19 cellular contexts compared by ENCODE assay signal in genomic region chr17:39662551-39663339, GRCh38. TPM values are rescaled to one million over a fixed set of nuclear protein-coding genes. Genes with fewer than 3 reads are reported as not detected.
A peak's percentile ranks its signal among the peaks of the same experiment; 100 is the strongest.
DNase-seq lines count a peak whose midpoint lies in the region; ATAC-seq and TF ChIP-seq lines count a peak whose summit lies in the region.
"Had no signal": no experiment of that assay in that cellular context is flagged by ENCODE, and none has a peak within 500 bp of the region (broad histone marks: within the 10 kb centered on the region; RNA-seq: fewer than 3 reads in every experiment).

No MANE protein-coding gene starts in this region.

- H3K9me3 Mint-ChIP-seq in Caco-2 (ENCODE audit: unreplicated experiment), result no peaks in the 10 kb centered on the region

- H3K27ac ChIP-seq in right atrium auricular region (peak overlapping the region; percentile 89 to 96), gastrocnemius medialis (peak overlapping the region; percentile 96 to 99 (median 98))

- H3K9me3 ChIP-seq in Caco-2 (no peaks in the 10 kb centered on the region), right atrium auricular region (no peaks in the 10 kb centered on the region), gastrocnemius medialis (no peaks in the 10 kb centered on the region)
- H3K9me3 ChIP-seq: BE2C had no signal

- H3K36me3 ChIP-seq in Caco-2 (ENCODE audit: control insufficient read depth, insufficient read depth, low read length) (no peaks in the 10 kb centered on the region; the same call in none of the 2 replicates), right atrium auricular region (peaks cover 25% of the 10 kb centered on the region), gastrocnemius medialis (peaks cover 0 to 6% of the 10 kb centered on the region in 2 donors)

- TF ChIP-seq POLR2A in gastrocnemius medialis (IDR thresholded peaks at IDR 0.05), result no peak

- no peaks in the 10 kb centered on the region for H3K27me3 Mint-ChIP-seq in Caco-2 (ENCODE audit: insufficient read depth, unreplicated experiment)

- POLR2A ChIA-PET in Caco-2 (lab: Charles Lee), result no interaction called here
- POLR2A ChIA-PET in GM10248 (lab: Yijun Ruan, JAX), result no interaction called here

- TF ChIP-seq CTCF in Caco-2 (IDR thresholded peaks at IDR 0.05; ENCODE audit: insufficient read depth in 1 of 2, low read depth in 1 of 2, low read length in 1 of 2, severe bottlenecking in 1 of 2, unreplicated experiment in 1 of 2), result no peak
- no peak for TF ChIP-seq CTCF in right atrium auricular region (IDR thresholded peaks at IDR 0.05)
- no peak for TF ChIP-seq CTCF in gastrocnemius medialis (IDR thresholded peaks at IDR 0.05 in 4 of 5, conservative IDR thresholded peaks at IDR 0.05 in 1 of 5)
- TF ChIP-seq CTCF in GM10248 (IDR thresholded peaks at IDR 0.05; ENCODE audit: control extremely low read depth, extremely low read depth, low read depth, missing control alignments), result no peak

- H3K27ac Mint-ChIP-seq in Caco-2 (ENCODE audit: unreplicated experiment), result no peak overlapping the region

- H3K36me3 Mint-ChIP-seq in Caco-2 (ENCODE audit: insufficient read depth, unreplicated experiment), result peaks cover 10% of the 10 kb centered on the region

- H3K27me3 ChIP-seq in Caco-2 (replicated peaks; ENCODE audit: control insufficient read depth, insufficient read depth, low read length) (no peaks in the 10 kb centered on the region), right atrium auricular region (no peaks in the 10 kb centered on the region), gastrocnemius medialis (no peaks in the 10 kb centered on the region)

- H3K4me3 Mint-ChIP-seq in Caco-2 (ENCODE audit: unreplicated experiment), result no peak overlapping the region

- intact Hi-C loops in Caco-2 (cut with micrococcal nuclease; ENCODE audit: unreplicated experiment) (no loop called here), gastrocnemius medialis (cut with DNase I; ENCODE audit: low total_unique reads) (loop anchor here (5.0 to 10.0 kb wide), 2 partner anchors 90 to 468 kb away; partner anchors contain the start of gene CACNB1)

- TSS peak; percentile 65 for BruUV-seq in Caco-2 (replicated peaks; lab: Mats Ljungman, UMichigan)

- H3K4me3 ChIP-seq in Caco-2 (ENCODE audit: low read depth, low read length) (no peak overlapping the region), right atrium auricular region (no peak overlapping the region), gastrocnemius medialis (no peak overlapping the region)
- H3K4me3 ChIP-seq: GM12878, smooth muscle cell had no signal

- CTCF ChIA-PET in Caco-2 (lab: Charles Lee), result interaction anchor here (0.5 to 1.4 kb wide), 2 partner anchors 8 to 9 kb away, joined by 3 to 5 read pairs; no protein-coding TSS in a partner anchor
- CTCF ChIA-PET in GM10248 (lab: Yijun Ruan, JAX), result interaction anchor here (1.0 to 21.1 kb wide), 5 partner anchors 8 to 42 kb away, joined by 3 to 180 read pairs (median 3); no protein-coding TSS in a partner anchor

- no peaks in the 10 kb centered on the region for H3K4me1 Mint-ChIP-seq in Caco-2 (ENCODE audit: low read depth, unreplicated experiment)

- ATAC-seq in gastrocnemius medialis, result no peak
- ATAC-seq in HG02970 (IDR thresholded peaks at IDR 0.05; ENCODE audit: low FRiP score, unreplicated experiment), result no peak
- ATAC-seq: GM12878 had no signal

- in situ Hi-C loops in gastrocnemius medialis (cut with MboI; ENCODE audit: low sequenced_read_pairs in 4 of 4), result no loop called here

- DNase-seq in Caco-2 (no peak), NCI-H69 (lab: John Stamatoyannopoulos, UW) (peak; percentile 62), right atrium auricular region (ENCODE audit: low spot score) (no peak), gastrocnemius medialis (no peak), GM10248 (ENCODE audit: extremely low spot score) (no peak), amniotic stem cell (lab: John Stamatoyannopoulos, UW) (no peak)
- no peak for DNase-seq in activated CD4-positive, alpha-beta T cell treated with anti-CD3 and anti-CD28 coated beads for 4 hours
- DNase-seq: activated CD4-positive, alpha-beta T cell treated with anti-CD3 and anti-CD28 coated beads for 48 hours; activated T-cell treated with anti-CD3 and anti-CD28 coated beads, Interleukin-2, amount 50 U/mL, for 48 hours; BE2C; cerebellar nuclear complex; NCI-H2029; NCI-H774; SHP77; T-helper 2 cell had no signal

- H3K4me1 ChIP-seq in Caco-2 (peaks cover 7% of the 10 kb centered on the region; the same call in 1 of the 2 replicates), right atrium auricular region (peaks cover 0 to 85% of the 10 kb centered on the region in 2 donors), gastrocnemius medialis (peaks cover 86 to 87% of the 10 kb centered on the region in 2 donors)

RNA-seq across cellular contexts. Expression of gene TCAP, which starts 2.4 kb away (rescaled TPM):
- 1.6 TPM in 2 replicates for total RNA-seq in Caco-2 (2022)
- total RNA-seq in right atrium auricular region, result 1,000 to 10,000 TPM; 3,380 to 5,284 TPM
- 1,000 to 10,000 TPM; 1,768 to 3,088 (median 2,493) TPM for total RNA-seq in gastrocnemius medialis
- total RNA-seq: smooth muscle cell had no signal

RNA-seq across cellular contexts. Expression of gene PNMT, which starts 5.5 kb away (rescaled TPM):
- not detected in 2 replicates for total RNA-seq in Caco-2 (2022)
- total RNA-seq in right atrium auricular region, result 10 to 100 TPM; 14.9 to 26.2 TPM
- total RNA-seq in gastrocnemius medialis, result 10 to 100 TPM in 1 of 4 donors, 1 to 10 TPM in 3; 2.0 to 11.8 (median 7.1) TPM
- total RNA-seq: GM12878, smooth muscle cell had no signal

RNA-seq across cellular contexts. Expression of gene PGAP3, which starts 25.1 kb away (rescaled TPM):
- total RNA-seq in Caco-2 (2022) (14.7 and 17.4 TPM in 2 replicates), right atrium auricular region (10 to 100 TPM; 14.0 to 21.6 TPM), gastrocnemius medialis (1 to 10 TPM; 4.3 to 9.5 (median 6.1) TPM)

RNA-seq across cellular contexts. Expression of gene STARD3, which starts 25.8 kb away (rescaled TPM):
- total RNA-seq in Caco-2 (2022), result 42.6 and 55.5 TPM in 2 replicates
- total RNA-seq in right atrium auricular region, result 10 to 100 TPM; 18.5 to 22.2 TPM
- 10 to 100 TPM; 31.0 to 41.7 (median 41.0) TPM for total RNA-seq in gastrocnemius medialis

RNA-seq across cellular contexts. Expression of gene PPP1R1B, which starts 36.0 kb away (rescaled TPM):
- not detected in 2 replicates for total RNA-seq in Caco-2 (2022)
- total RNA-seq in right atrium auricular region, result 1 to 10 TPM in 1 of 2 donors, not detected in 1; 6.7 TPM
- total RNA-seq in gastrocnemius medialis, result 1 to 10 TPM in 2 of 4 donors, not detected in 2; 1.5 to 5.1 TPM
- total RNA-seq: GM12878, LHCN-M2, smooth muscle cell had no signal

Comparison
In these comparisons a context has a peak if more than half of its experiments do, and no peak if none do; other contexts are left out.
1. RNA of gene TCAP, which starts 2.4 kb away (total RNA-seq): 3,380 to 5,284 TPM in right atrium auricular region and 1,768 to 3,088 TPM in gastrocnemius medialis; 1.6 TPM in Caco-2; every median in the first group is over 100 times any median in the second.